17 cellular contexts compared by ENCODE assay signal in the genomic region with DNA sequence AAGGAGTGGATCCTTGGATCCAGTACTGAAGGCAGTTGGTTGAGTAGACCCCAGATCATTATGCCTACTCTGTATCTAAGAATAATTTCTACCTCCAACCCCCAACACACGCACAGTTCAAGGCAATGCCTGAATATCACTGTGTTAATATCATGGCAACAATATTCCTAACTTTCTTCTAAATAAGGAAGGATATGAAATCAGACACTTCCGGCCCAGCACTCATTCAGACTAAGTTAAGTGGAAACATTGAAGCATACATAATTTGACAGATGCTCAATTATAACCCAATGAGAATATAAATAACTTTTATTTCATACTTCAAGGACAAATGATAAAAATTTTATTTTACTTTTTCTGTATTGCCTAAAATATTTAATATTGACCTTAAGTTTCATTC.
"Had no signal": no experiment of that assay in that cellular context is flagged by ENCODE, and none has a peak within 500 bp of the region (broad histone marks: within the 10 kb centered on the region; RNA-seq: fewer than 3 reads in every experiment).

No MANE protein-coding gene starts in this region.

- H3K4me1 ChIP-seq: psoas muscle, testis, upper lobe of right lung had no signal

- ATAC-seq: natural killer cell; psoas muscle; stimulated activated naive B cell treated with anti-CD40 and anti-IgM and Interleukin-4, amounts not matched to agents 10 μg/mL and 1 μg/mL and 100 μg/mL, for 72 hours; stimulated activated naive CD8-positive, alpha-beta T cell treated with anti-CD3 and anti-CD28 coated beads, Interleukin-15, amount 100 ng/mL, for 72 hours; upper lobe of right lung had no signal

- H3K27me3 Mint-ChIP-seq: dendritic cell treated with granulocyte-macrophage colony-stimulating factor and Interleukin-4, amounts not matched to agents 40 ng/mL and 50 ng/mL, for 4 days; stimulated activated naive B cell treated with anti-CD40 and anti-IgM and Interleukin-4, amounts not matched to agents 10 μg/mL and 1 μg/mL and 100 μg/mL, for 72 hours; stimulated activated naive CD8-positive, alpha-beta T cell treated with anti-CD3 and anti-CD28 coated beads, Interleukin-15, amount 100 ng/mL, for 72 hours had no signal

- H3K27me3 ChIP-seq: testis, tibial nerve, upper lobe of right lung, vagina had no signal

- H3K9me3 ChIP-seq: testis, tibial nerve, upper lobe of right lung, vagina had no signal

- H3K9me3 Mint-ChIP-seq: neural crest cell had no signal

- H3K27ac Mint-ChIP-seq: dendritic cell treated with granulocyte-macrophage colony-stimulating factor and Interleukin-4, amounts not matched to agents 40 ng/mL and 50 ng/mL, for 4 days; natural killer cell; stimulated activated naive B cell treated with anti-CD40 and anti-IgM and Interleukin-4, amounts not matched to agents 10 μg/mL and 1 μg/mL and 100 μg/mL, for 72 hours; stimulated activated naive CD8-positive, alpha-beta T cell treated with anti-CD3 and anti-CD28 coated beads, Interleukin-15, amount 100 ng/mL, for 72 hours had no signal

- H3K4me3 Mint-ChIP-seq: dendritic cell treated with granulocyte-macrophage colony-stimulating factor and Interleukin-4, amounts not matched to agents 40 ng/mL and 50 ng/mL, for 4 days; natural killer cell; neural crest cell; stimulated activated naive B cell treated with anti-CD40 and anti-IgM and Interleukin-4, amounts not matched to agents 10 μg/mL and 1 μg/mL and 100 μg/mL, for 72 hours; stimulated activated naive CD8-positive, alpha-beta T cell treated with anti-CD3 and anti-CD28 coated beads, Interleukin-15, amount 100 ng/mL, for 72 hours had no signal

- H3K36me3 Mint-ChIP-seq: natural killer cell; stimulated activated naive B cell treated with anti-CD40 and anti-IgM and Interleukin-4, amounts not matched to agents 10 μg/mL and 1 μg/mL and 100 μg/mL, for 72 hours had no signal

- H3K4me1 Mint-ChIP-seq: natural killer cell; neural crest cell; stimulated activated naive B cell treated with anti-CD40 and anti-IgM and Interleukin-4, amounts not matched to agents 10 μg/mL and 1 μg/mL and 100 μg/mL, for 72 hours; stimulated activated naive CD8-positive, alpha-beta T cell treated with anti-CD3 and anti-CD28 coated beads, Interleukin-15, amount 100 ng/mL, for 72 hours had no signal

- H3K27ac ChIP-seq: psoas muscle, testis, tibial nerve, upper lobe of right lung, vagina had no signal

- DNase-seq: foreskin melanocyte; head of caudate nucleus; hippocampal formation; natural killer cell; occipital lobe; psoas muscle; retina; stimulated activated CD4-positive, alpha-beta T cell treated with anti-CD3 and anti-CD28 coated beads, Interleukin-2, amount 100 ng/mL, for 24 hours; stimulated activated CD4-positive, alpha-beta T cell treated with anti-CD3 and anti-CD28 coated beads, Interleukin-4, amount 100 ng/mL, for 4 hours; stimulated activated naive B cell treated with anti-CD40 and anti-IgM and Interleukin-4, amounts not matched to agents 10 μg/mL and 1 μg/mL and 100 μg/mL, for 72 hours; stimulated activated naive CD8-positive, alpha-beta T cell treated with anti-CD3 and anti-CD28 coated beads, Interleukin-15, amount 100 ng/mL, for 72 hours; testis; upper lobe of right lung had no signal

- H3K4me3 ChIP-seq: psoas muscle, testis, tibial nerve, upper lobe of right lung, vagina had no signal

- H3K36me3 ChIP-seq: tibial nerve, upper lobe of right lung, vagina had no signal
